Comparison of ENCODE assay signal across 22 cellular contexts in genomic region chr6:149136913-149137286, GRCh38.
"Had no signal": no experiment of that assay in that cellular context is flagged by ENCODE, and none has a peak within 500 bp of the region (broad histone marks: within the 10 kb centered on the region; RNA-seq: fewer than 3 reads in every experiment).

No MANE protein-coding gene starts in this region.

- H3K4me3 Mint-ChIP-seq: activated naive CD8-positive, alpha-beta T cell; T-helper 17 cell had no signal

- ATAC-seq: Panc1, T-helper 17 cell had no signal

- H3K27ac ChIP-seq: brain microvascular endothelial cell, cardiac muscle cell, SK-N-MC had no signal

- DNase-seq: activated CD4-positive, CD25-positive, alpha-beta regulatory T cell; activated CD8-positive, alpha-beta memory T cell treated with anti-CD3 and anti-CD28 coated beads, Interleukin-2, amount 50 U/mL, for 4 hours; activated effector memory CD4-positive, alpha-beta T cell treated with Interleukin-2 at 50 U/mL for 16 hours; activated naive CD4-positive, alpha-beta T cell; activated T-cell treated with anti-CD3 and anti-CD28 coated beads, Interleukin-2, amount 50 U/mL, for 1 hour; brain microvascular endothelial cell; Karpas-422; MM.1S; NCI-H1105; NCI-H1436; NCI-H187; NCI-H2081; NCI-H510A treated with DMSO at 0.1 percent for 48 hours; NCI-H69; NK-92 treated with Interleukin-12 subunit alpha and Interleukin-12 subunit beta, amount 100 ng/mL, for 24 hours; OCI-M1; RPMI8226; T-helper 17 cell had no signal

- H3K27me3 ChIP-seq: brain microvascular endothelial cell, cardiac muscle cell had no signal

- H3K27me3 Mint-ChIP-seq: activated naive CD8-positive, alpha-beta T cell; T-helper 17 cell had no signal

- H3K27ac Mint-ChIP-seq: T-helper 17 cell had no signal

- H3K36me3 ChIP-seq: brain microvascular endothelial cell, cardiac muscle cell had no signal

- H3K4me3 ChIP-seq: cardiac muscle cell, SK-N-MC had no signal
